In genomic region chr3:72442755-72443154, GRCh38 we compare ENCODE assay signal across 24 cellular contexts. TPM values are rescaled to one million over a fixed set of nuclear protein-coding genes. Genes with fewer than 3 reads are reported as not detected.
DNase-seq lines count a peak whose midpoint lies in the region; ATAC-seq, FAIRE-seq and TF ChIP-seq lines count a peak whose summit lies in the region.
"Had no signal": no experiment of that assay in that cellular context is flagged by ENCODE, and none has a peak within 500 bp of the region (broad histone marks: within the 10 kb centered on the region; RNA-seq: fewer than 3 reads in every experiment).

No MANE protein-coding gene starts in this region.

- H2AK5ac ChIP-seq in neuronal stem cell (ENCODE audit: low read depth, low read length) = no peak overlapping the region

- no peak overlapping the region for H3K4me2 ChIP-seq in neuronal stem cell (ENCODE audit: insufficient read depth, low read length, poor library complexity, severe bottlenecking)

- H2BK5ac ChIP-seq in neuronal stem cell (ENCODE audit: low read length) = no peak overlapping the region

- peaks cover 2 to 51% of the 10 kb centered on the region in 2 donors for H3K36me3 ChIP-seq in neuronal stem cell (replicated peaks in 1 of 2; ENCODE audit: control insufficient read depth in 2 of 2, insufficient read depth in 2 of 2, low read length in 2 of 2)
- H3K36me3 ChIP-seq: upper lobe of right lung had no signal

- no peaks in the 10 kb centered on the region for H3K27me3 Mint-ChIP-seq in activated naive CD8-positive, alpha-beta T cell
- no peaks in the 10 kb centered on the region for H3K27me3 Mint-ChIP-seq in activated naive CD8-positive, alpha-beta T cell treated with anti-CD3 and anti-CD28 coated beads for 36 hours
- H3K27me3 Mint-ChIP-seq in activated naive CD8-positive, alpha-beta T cell treated with anti-CD3 and anti-CD28 coated beads, Interleukin-2, amount 50 U/mL, for 24 hours = no peaks in the 10 kb centered on the region

- peaks cover 85% of the 10 kb centered on the region for H3K4me1 Mint-ChIP-seq in activated naive CD8-positive, alpha-beta T cell (ENCODE audit: low read depth)
- peaks cover 74% of the 10 kb centered on the region for H3K4me1 Mint-ChIP-seq in activated naive CD8-positive, alpha-beta T cell treated with anti-CD3 and anti-CD28 coated beads for 36 hours
- peaks cover 90% of the 10 kb centered on the region for H3K4me1 Mint-ChIP-seq in activated naive CD8-positive, alpha-beta T cell treated with anti-CD3 and anti-CD28 coated beads, Interleukin-2, amount 50 U/mL, for 24 hours
- peaks cover 83% of the 10 kb centered on the region for H3K4me1 Mint-ChIP-seq in stimulated activated effector memory CD8-positive, alpha-beta T cell treated with anti-CD3 and anti-CD28 coated beads, Interleukin-12 subunit alpha, Interleukin-12 subunit beta, amount 100 ng/mL, for 72 hours

- no peak overlapping the region for H3K4me3 ChIP-seq in neuronal stem cell (ENCODE audit: low read length in 2 of 2)
- H3K4me3 ChIP-seq: body of pancreas, psoas muscle, stomach, upper lobe of right lung had no signal

- H3K27ac ChIP-seq in neuronal stem cell (replicated peaks; ENCODE audit: low read length) = no peak overlapping the region
- H3K27ac ChIP-seq: body of pancreas, HL-60, psoas muscle, stomach, upper lobe of right lung had no signal

- no peak overlapping the region for H3K14ac ChIP-seq in neuronal stem cell (ENCODE audit: low read length)

- H4K91ac ChIP-seq in neuronal stem cell (ENCODE audit: low read depth, low read length, poor library complexity) = no peak overlapping the region

- no CpG with 5 or more reads among the region's 4 CpGs for whole genome bisulfite sequencing in neuronal stem cell (ENCODE audit: extremely low coverage in 2 of 2, insufficient read length in 2 of 2, insufficient replicate concordance in 1 of 2), 2 donors

- peak overlapping the region; percentile 70 for H3K27ac Mint-ChIP-seq in activated naive CD8-positive, alpha-beta T cell
- no peak overlapping the region for H3K27ac Mint-ChIP-seq in activated naive CD8-positive, alpha-beta T cell treated with anti-CD3 and anti-CD28 coated beads for 36 hours
- H3K27ac Mint-ChIP-seq in activated naive CD8-positive, alpha-beta T cell treated with anti-CD3 and anti-CD28 coated beads, Interleukin-2, amount 50 U/mL, for 24 hours = peak overlapping the region; percentile 33
- H3K27ac Mint-ChIP-seq in stimulated activated effector memory CD8-positive, alpha-beta T cell treated with anti-CD3 and anti-CD28 coated beads, Interleukin-12 subunit alpha, Interleukin-12 subunit beta, amount 100 ng/mL, for 72 hours = no peak overlapping the region
- H3K27ac Mint-ChIP-seq: HFFc6, nephron progenitor cell had no signal

- ATAC-seq in activated naive CD8-positive, alpha-beta T cell treated with anti-CD3 and anti-CD28 coated beads, Interleukin-2, amount 50 U/mL, for 24 hours = no peak
- ATAC-seq in stimulated activated effector memory CD8-positive, alpha-beta T cell treated with anti-CD3 and anti-CD28 coated beads, Interleukin-12 subunit alpha, Interleukin-12 subunit beta, amount 100 ng/mL, for 72 hours = no peak
- ATAC-seq: body of pancreas, psoas muscle, Right ventricle myocardium inferior, upper lobe of right lung had no signal

- no peak for DNase-seq in activated naive CD8-positive, alpha-beta T cell treated with anti-CD3 and anti-CD28 coated beads for 36 hours
- DNase-seq in GM12892 (ENCODE audit: insufficient read length) (no peak), posterior vena cava (ENCODE audit: low spot score) (no peak), neuronal stem cell (ENCODE audit: low spot score) (no peak), amniotic stem cell (lab: John Stamatoyannopoulos, UW) (no peak)
- no peak for DNase-seq in activated naive CD8-positive, alpha-beta T cell treated with anti-CD3 and anti-CD28 coated beads, Interleukin-2, amount 50 U/mL, for 24 hours
- peak in 1 of 2 donors; percentile 43 for DNase-seq in stimulated activated effector memory CD8-positive, alpha-beta T cell treated with anti-CD3 and anti-CD28 coated beads, Interleukin-12 subunit alpha, Interleukin-12 subunit beta, amount 100 ng/mL, for 72 hours (ENCODE audit: low spot score in 2 of 2)
- DNase-seq: activated CD4-positive, alpha-beta T cell treated with anti-CD3 and anti-CD28 coated beads for 48 hours; activated naive CD4-positive, alpha-beta T cell treated with anti-CD3 and anti-CD28 coated beads, Interleukin-2, amount 50 U/mL, for 16 hours; body of pancreas; HFFc6; IMR-90; kidney glomerular epithelial cell; mesenchymal stem cell; NCI-H146; nephron progenitor cell; psoas muscle; stimulated activated CD4-positive, alpha-beta T cell treated with anti-CD3 and anti-CD28 coated beads, Interleukin-2, amount 100 ng/mL, for 24 hours; stomach; upper lobe of right lung had no signal

- H3K79me1 ChIP-seq in neuronal stem cell (ENCODE audit: low read depth, low read length) = no peaks in the 10 kb centered on the region

- H2AFZ ChIP-seq in neuronal stem cell (ENCODE audit: low read length) = no peak overlapping the region

- peaks cover 3 to 6% of the 10 kb centered on the region in 2 donors for H3K4me1 ChIP-seq in neuronal stem cell (ENCODE audit: control insufficient read depth in 2 of 2, insufficient read depth in 1 of 2, low read depth in 1 of 2, low read length in 2 of 2)

- no peak overlapping the region for H4K8ac ChIP-seq in neuronal stem cell (ENCODE audit: low read depth, low read length)

- no peak overlapping the region for H2BK15ac ChIP-seq in neuronal stem cell (ENCODE audit: low read length)

- H3K23ac ChIP-seq in neuronal stem cell (ENCODE audit: low read depth, low read length, poor library complexity) = no peak overlapping the region

- H2BK12ac ChIP-seq in neuronal stem cell (ENCODE audit: low read length) = no peak overlapping the region

- peak; percentile 14 for FAIRE-seq in GM12892 (lab: Jason Lieb, UNC)
- FAIRE-seq: TTC549 had no signal

- H3K9me3 Mint-ChIP-seq in activated naive CD8-positive, alpha-beta T cell (ENCODE audit: low read depth) = peaks cover 3% of the 10 kb centered on the region
- H3K9me3 Mint-ChIP-seq in activated naive CD8-positive, alpha-beta T cell treated with anti-CD3 and anti-CD28 coated beads for 36 hours = peaks cover 3% of the 10 kb centered on the region
- H3K9me3 Mint-ChIP-seq in activated naive CD8-positive, alpha-beta T cell treated with anti-CD3 and anti-CD28 coated beads, Interleukin-2, amount 50 U/mL, for 24 hours = peaks cover 3% of the 10 kb centered on the region
- H3K9me3 Mint-ChIP-seq in stimulated activated effector memory CD8-positive, alpha-beta T cell treated with anti-CD3 and anti-CD28 coated beads, Interleukin-12 subunit alpha, Interleukin-12 subunit beta, amount 100 ng/mL, for 72 hours = no peaks in the 10 kb centered on the region
- H3K9me3 Mint-ChIP-seq: HFFc6, nephron progenitor cell had no signal

- H3K36me3 Mint-ChIP-seq in activated naive CD8-positive, alpha-beta T cell = peaks cover 19% of the 10 kb centered on the region
- H3K36me3 Mint-ChIP-seq in activated naive CD8-positive, alpha-beta T cell treated with anti-CD3 and anti-CD28 coated beads for 36 hours = peaks cover 61% of the 10 kb centered on the region
- H3K36me3 Mint-ChIP-seq in activated naive CD8-positive, alpha-beta T cell treated with anti-CD3 and anti-CD28 coated beads, Interleukin-2, amount 50 U/mL, for 24 hours (ENCODE audit: low read depth) = peaks cover 63% of the 10 kb centered on the region
- H3K36me3 Mint-ChIP-seq in stimulated activated effector memory CD8-positive, alpha-beta T cell treated with anti-CD3 and anti-CD28 coated beads, Interleukin-12 subunit alpha, Interleukin-12 subunit beta, amount 100 ng/mL, for 72 hours = peaks cover 95% of the 10 kb centered on the region

- H3K27me3 ChIP-seq in neuronal stem cell (ENCODE audit: control insufficient read depth in 3 of 3, insufficient read depth in 3 of 3, low read depth in 1 of 3, low read length in 3 of 3) = peaks cover 0 to 4% (median 4%) of the 10 kb centered on the region in 3 experiments
- H3K27me3 ChIP-seq: body of pancreas, stomach, upper lobe of right lung had no signal

- H3K4ac ChIP-seq in neuronal stem cell (ENCODE audit: low read length) = no peak overlapping the region

- intact Hi-C loops in posterior vena cava (cut with DNase I) = no loop called here

- H3K18ac ChIP-seq in neuronal stem cell (ENCODE audit: low read length) = no peak overlapping the region

- no peak for TF ChIP-seq POLR2A in GM12892 (IDR thresholded peaks at IDR 0.05; ENCODE audit: low read depth, low read length)

- H2BK120ac ChIP-seq in neuronal stem cell (ENCODE audit: low read depth, low read length) = no peak overlapping the region

- no peak overlapping the region for H3K9ac ChIP-seq in neuronal stem cell (ENCODE audit: low read depth, low read length, poor library complexity)

- H3K9me3 ChIP-seq in neuronal stem cell (replicated peaks in 1 of 2; ENCODE audit: control insufficient read depth in 2 of 2, insufficient read depth in 1 of 2, low read depth in 1 of 2, low read length in 2 of 2) = peaks cover under 1% of the 10 kb centered on the region in 2 donors
- H3K9me3 ChIP-seq: body of pancreas, psoas muscle, stomach, upper lobe of right lung had no signal

- H3K4me3 Mint-ChIP-seq in activated naive CD8-positive, alpha-beta T cell = peak overlapping the region; percentile 100
- no peak overlapping the region for H3K4me3 Mint-ChIP-seq in activated naive CD8-positive, alpha-beta T cell treated with anti-CD3 and anti-CD28 coated beads for 36 hours
- H3K4me3 Mint-ChIP-seq in activated naive CD8-positive, alpha-beta T cell treated with anti-CD3 and anti-CD28 coated beads, Interleukin-2, amount 50 U/mL, for 24 hours = peak overlapping the region; percentile 98
- H3K4me3 Mint-ChIP-seq in stimulated activated effector memory CD8-positive, alpha-beta T cell treated with anti-CD3 and anti-CD28 coated beads, Interleukin-12 subunit alpha, Interleukin-12 subunit beta, amount 100 ng/mL, for 72 hours = peak overlapping the region; percentile 91
- H3K4me3 Mint-ChIP-seq: HFFc6 had no signal

RNA-seq across cellular contexts. Expression of gene RYBP, which starts 3.7 kb away (rescaled TPM):
- 10 to 100 TPM; 16.3 to 16.4 TPM for total RNA-seq in activated naive CD8-positive, alpha-beta T cell treated with anti-CD3 and anti-CD28 coated beads for 36 hours
- 10.9 TPM for polyA plus RNA-seq in GM12892 (2012; ENCODE audit: missing spikeins)
- total RNA-seq in posterior vena cava = 10 to 100 TPM; 14.0 to 15.0 TPM
- polyA plus RNA-seq in neuronal stem cell (2013, experiment 1 of 2) = 14.8 TPM
- polyA plus RNA-seq in neuronal stem cell (2013, experiment 2 of 2) = 14.6 TPM

Comparison
In these comparisons a context has a peak if more than half of its experiments do, and no peak if none do; other contexts are left out.
1. H3K27ac Mint-ChIP-seq: peak in activated naive CD8-positive, alpha-beta T cell (single experiment) and activated naive CD8-positive, alpha-beta T cell treated with anti-CD3 and anti-CD28 coated beads, Interleukin-2, amount 50 U/mL, for 24 hours (single experiment); none in activated naive CD8-positive, alpha-beta T cell treated with anti-CD3 and anti-CD28 coated beads for 36 hours (single experiment) and stimulated activated effector memory CD8-positive, alpha-beta T cell treated with anti-CD3 and anti-CD28 coated beads, Interleukin-12 subunit alpha, Interleukin-12 subunit beta, amount 100 ng/mL, for 72 hours (single experiment).